11 cellular contexts compared by ENCODE assay signal in genomic region chr1:213110349-213111300, GRCh38. TPM values are rescaled to one million over a fixed set of nuclear protein-coding genes. Genes with fewer than 3 reads are reported as not detected.
DNase-seq lines count a peak whose midpoint lies in the region; ATAC-seq, FAIRE-seq and TF ChIP-seq lines count a peak whose summit lies in the region.
"Had no signal": no experiment of that assay in that cellular context is flagged by ENCODE, and none has a peak within 500 bp of the region (broad histone marks: within the 10 kb centered on the region; RNA-seq: fewer than 3 reads in every experiment).

No MANE protein-coding gene starts in this region.

- TF ChIP-seq CTCF in endothelial cell of umbilical vein (IDR thresholded peaks at IDR 0.05; ENCODE audit: extremely low read depth in 1 of 2, insufficient read depth in 1 of 2, low read depth in 1 of 2, low read length in 2 of 2): no peak

- H3K9me3 ChIP-seq in endothelial cell of umbilical vein (replicated peaks; ENCODE audit: control insufficient read depth, insufficient read depth, low read length): no peaks in the 10 kb centered on the region

- H3K27ac ChIP-seq in endothelial cell of umbilical vein (ENCODE audit: insufficient read depth, low read depth, low read length): no peak overlapping the region

- no peak overlapping the region for H3K27ac Mint-ChIP-seq in stimulated activated effector memory CD8-positive, alpha-beta T cell treated with anti-CD3 and anti-CD28 coated beads, Interleukin-12 subunit alpha, Interleukin-12 subunit beta, amount 100 ng/mL, for 72 hours

- H3K36me3 Mint-ChIP-seq in stimulated activated effector memory CD8-positive, alpha-beta T cell treated with anti-CD3 and anti-CD28 coated beads, Interleukin-12 subunit alpha, Interleukin-12 subunit beta, amount 100 ng/mL, for 72 hours: no peaks in the 10 kb centered on the region

- CTCF ChIA-PET in endothelial cell of umbilical vein (lab: Charles Lee): no interaction called here

- intact Hi-C loops in endothelial cell of umbilical vein (cut with micrococcal nuclease): no loop called here

- no peaks in the 10 kb centered on the region for H3K4me1 ChIP-seq in endothelial cell of umbilical vein (ENCODE audit: control insufficient read depth, extremely low read depth, insufficient read depth, low read length)

- no peak overlapping the region for H2AFZ ChIP-seq in endothelial cell of umbilical vein (ENCODE audit: low read depth, low read length)

- no peaks in the 10 kb centered on the region for H3K9me1 ChIP-seq in endothelial cell of umbilical vein (replicated peaks; ENCODE audit: control insufficient read depth, extremely low read depth, insufficient read depth, low read length)

- no peak overlapping the region for H3K4me3 Mint-ChIP-seq in stimulated activated effector memory CD8-positive, alpha-beta T cell treated with anti-CD3 and anti-CD28 coated beads, Interleukin-12 subunit alpha, Interleukin-12 subunit beta, amount 100 ng/mL, for 72 hours

- DNase-seq in GM18507 (ENCODE audit: extremely low spot score, insufficient read length, low read depth) (no peak), endothelial cell of umbilical vein (ENCODE audit: low read depth, low spot score) (no peak), HK-2 (ENCODE audit: unreplicated experiment) (no peak)
- DNase-seq in stimulated activated effector memory CD8-positive, alpha-beta T cell treated with anti-CD3 and anti-CD28 coated beads, Interleukin-12 subunit alpha, Interleukin-12 subunit beta, amount 100 ng/mL, for 72 hours (ENCODE audit: low spot score in 2 of 2): no peak
- DNase-seq in activated CD4-positive, CD25-positive, alpha-beta regulatory T cell (lab: John Stamatoyannopoulos, UW): no peak
- DNase-seq: aorta, hypothalamus, NCI-H526 had no signal

- POLR2A ChIA-PET in endothelial cell of umbilical vein (lab: Charles Lee): no interaction called here

- no peaks in the 10 kb centered on the region for H3K36me3 ChIP-seq in endothelial cell of umbilical vein (ENCODE audit: control insufficient read depth in 2 of 2, extremely low read depth in 1 of 2, insufficient read depth in 2 of 2, low read length in 2 of 2)

- no peak overlapping the region for H3K4me3 ChIP-seq in endothelial cell of umbilical vein (replicated peaks in 1 of 3; ENCODE audit: insufficient read depth in 1 of 3, low read depth in 1 of 3, low read length in 3 of 3)

- no peaks in the 10 kb centered on the region for H4K20me1 ChIP-seq in endothelial cell of umbilical vein (replicated peaks; ENCODE audit: control insufficient read depth, extremely low read depth, insufficient read depth, low read length)

- H3K4me1 Mint-ChIP-seq in stimulated activated effector memory CD8-positive, alpha-beta T cell treated with anti-CD3 and anti-CD28 coated beads, Interleukin-12 subunit alpha, Interleukin-12 subunit beta, amount 100 ng/mL, for 72 hours: peaks cover 8% of the 10 kb centered on the region

- BruUV-seq in endothelial cell of umbilical vein (replicated peaks; lab: Mats Ljungman, UMichigan): no TSS peak

- H3K27me3 ChIP-seq in endothelial cell of umbilical vein (ENCODE audit: control insufficient read depth in 2 of 2, insufficient read depth in 2 of 2, low read length in 2 of 2): no peaks in the 10 kb centered on the region

- FAIRE-seq in GM18507 (lab: Jason Lieb, UNC) (peak; percentile 76), endothelial cell of umbilical vein (lab: Jason Lieb, UNC) (peak; percentile 26)

- H3K9ac ChIP-seq in endothelial cell of umbilical vein (replicated peaks; ENCODE audit: extremely low read depth, insufficient read depth, low read length): no peak overlapping the region

- no peak for TF ChIP-seq POLR2A in endothelial cell of umbilical vein (IDR thresholded peaks at IDR 0.05; ENCODE audit: low read depth, low read length)

- H3K79me2 ChIP-seq in endothelial cell of umbilical vein (ENCODE audit: control insufficient read depth, insufficient read depth, low read length): peaks cover 3% of the 10 kb centered on the region

- H3K4me2 ChIP-seq in endothelial cell of umbilical vein (ENCODE audit: insufficient read depth, low read length): no peak overlapping the region

- ATAC-seq in GM21447 (IDR thresholded peaks at IDR 0.05; ENCODE audit: unreplicated experiment) (peak; percentile 87), HG03196 (IDR thresholded peaks at IDR 0.05; ENCODE audit: unreplicated experiment) (peak; percentile 56), GM19035 (IDR thresholded peaks at IDR 0.05; ENCODE audit: unreplicated experiment) (no peak)
- ATAC-seq in stimulated activated effector memory CD8-positive, alpha-beta T cell treated with anti-CD3 and anti-CD28 coated beads, Interleukin-12 subunit alpha, Interleukin-12 subunit beta, amount 100 ng/mL, for 72 hours: no peak

- no peaks in the 10 kb centered on the region for H3K9me3 Mint-ChIP-seq in stimulated activated effector memory CD8-positive, alpha-beta T cell treated with anti-CD3 and anti-CD28 coated beads, Interleukin-12 subunit alpha, Interleukin-12 subunit beta, amount 100 ng/mL, for 72 hours

- dilution Hi-C loops in endothelial cell of umbilical vein (cut with MboI; ENCODE audit: extremely low pct_ligation_motif_present, low sequenced_read_pairs): no loop called here

TF ChIP-seq in endothelial cell of umbilical vein, 7 proteins besides CTCF, POLR2A, EP300 and RAD21:
- TF ChIP-seq JUN (IDR thresholded peaks at IDR 0.05; ENCODE audit: borderline replicate concordance, insufficient read depth, insufficient read length, low read depth) (no peak), MYC (IDR thresholded peaks at IDR 0.05; ENCODE audit: low read depth, low read length) (no peak), FOS (IDR thresholded peaks at IDR 0.05; ENCODE audit: borderline replicate concordance, insufficient read depth, low read length) (no peak), GATA2 (IDR thresholded peaks at IDR 0.05; ENCODE audit: insufficient read depth, insufficient read length, low read depth, low read length) (no peak), POLR2AphosphoS5 (IDR thresholded peaks at IDR 0.05; ENCODE audit: insufficient read depth, low read depth, low read length) (no peak), EZH2 (IDR thresholded peaks at IDR 0.05; ENCODE audit: borderline replicate concordance, low read depth, low read length, severe bottlenecking) (no peak)
- TF ChIP-seq, protein P1, sequence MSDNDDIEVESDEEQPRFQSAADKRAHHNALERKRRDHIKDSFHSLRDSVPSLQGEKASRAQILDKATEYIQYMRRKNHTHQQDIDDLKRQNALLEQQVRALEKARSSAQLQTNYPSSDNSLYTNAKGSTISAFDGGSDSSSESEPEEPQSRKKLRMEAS (IDR thresholded peaks at IDR 0.05; ENCODE audit: insufficient read depth, insufficient read length): no peak

RNA-seq across cellular contexts. Expression of gene RPS6KC1, which starts 59.6 kb away (rescaled TPM):
- 14.9 and 18.6 TPM in 2 replicates for total RNA-seq in endothelial cell of umbilical vein
- 4.0 and 5.1 TPM in 2 replicates for polyA plus RNA-seq in endothelial cell of umbilical vein
- polyA plus RNA-seq in endothelial cell of umbilical vein (2011; cell fraction: cytosol; rRNA removed): 5.4 and 6.2 TPM in 2 replicates
- polyA plus RNA-seq in endothelial cell of umbilical vein (2011; cell fraction: nucleus; rRNA removed): 19.8 and 20.4 TPM in 2 replicates
- 9.4 and 12.8 TPM in 2 replicates for polyA plus RNA-seq in endothelial cell of umbilical vein (2012)
- polyA minus RNA-seq in endothelial cell of umbilical vein: 16.5 and 18.0 TPM in 2 replicates
- polyA minus RNA-seq in endothelial cell of umbilical vein (2011; cell fraction: cytosol; rRNA and poly(A)+ RNA removed): 9.5 TPM
- polyA minus RNA-seq in endothelial cell of umbilical vein (2011; cell fraction: nucleus; rRNA and poly(A)+ RNA removed): 47.6 and 65.8 TPM in 2 replicates

Comparison
In these comparisons a context has a peak if more than half of its experiments do, and no peak if none do; other contexts are left out.
1. ATAC-seq: peak in GM21447 (single experiment) and HG03196 (single experiment); none in stimulated activated effector memory CD8-positive, alpha-beta T cell treated with anti-CD3 and anti-CD28 coated beads, Interleukin-12 subunit alpha, Interleukin-12 subunit beta, amount 100 ng/mL, for 72 hours (single experiment) and GM19035 (single experiment).